In genomic region chr16:16121185-16121727, GRCh38 we compare ENCODE assay signal across 15 cellular contexts.
DNase-seq lines count a peak whose midpoint lies in the region; ATAC-seq and TF ChIP-seq lines count a peak whose summit lies in the region.
"Had no signal": no experiment of that assay in that cellular context is flagged by ENCODE, and none has a peak within 500 bp of the region (broad histone marks: within the 10 kb centered on the region; RNA-seq: fewer than 3 reads in every experiment).

No MANE protein-coding gene starts in this region.

- peak overlapping the region; percentile 16 to 94 (median 31) for H3K27ac Mint-ChIP-seq in CD4-positive, CD25-positive, alpha-beta regulatory T cell

- WGBS in gastroesophageal sphincter (ENCODE audit: low coverage in 1 of 2), 2 donors, result 77 to 80% methylated on average over 3 to 5 of the region's 6 CpGs
- WGBS in stomach, 5 donors, result 75 to 83% (median 78%) methylated on average over 6 of the region's 6 CpGs

- TF ChIP-seq EP300 in gastroesophageal sphincter (IDR thresholded peaks at IDR 0.05) (no peak), stomach (IDR thresholded peaks at IDR 0.05) (no peak)

- peaks cover 17 to 31% of the 10 kb centered on the region in 2 experiments for H3K9me3 ChIP-seq in CD4-positive, CD25-positive, alpha-beta regulatory T cell (ENCODE audit: control insufficient read depth in 2 of 2, low read length in 2 of 2)
- H3K9me3 ChIP-seq in KOPT-K1 (ENCODE audit: insufficient read depth, low read length, poor library complexity, severe bottlenecking) (peaks cover 42% of the 10 kb centered on the region), gastroesophageal sphincter (peaks cover 0 to 18% (median 0%) of the 10 kb centered on the region in 3 donors), stomach (peaks cover 0 to 12% (median 4%) of the 10 kb centered on the region in 4 donors)

- H3K36me3 ChIP-seq in CD4-positive, CD25-positive, alpha-beta regulatory T cell (ENCODE audit: control insufficient read depth, insufficient read depth, low read length), result peaks cover 87% of the 10 kb centered on the region
- H3K36me3 ChIP-seq in KOPT-K1 (ENCODE audit: insufficient read depth, low read length) (peaks cover 90% of the 10 kb centered on the region), gastroesophageal sphincter (peaks cover 0 to 73% of the 10 kb centered on the region in 2 donors), stomach (peaks cover 41 to 97% (median 92%) of the 10 kb centered on the region in 4 donors)

- intact Hi-C loops in stomach (cut with DNase I; ENCODE audit: low total_unique reads), result loop anchor here (5.0 to 10.0 kb wide), 2 partner anchors 86 to 244 kb away; no protein-coding TSS in a partner anchor

- no peaks in the 10 kb centered on the region for H3K4me1 ChIP-seq in CD4-positive, CD25-positive, alpha-beta regulatory T cell (ENCODE audit: control insufficient read depth, insufficient read depth, low read length, poor library complexity, severe bottlenecking)
- H3K4me1 ChIP-seq in gastroesophageal sphincter (peaks cover 0 to 38% (median 7%) of the 10 kb centered on the region in 3 donors), stomach (peaks cover 0 to 17% (median 10%) of the 10 kb centered on the region in 4 donors), foreskin keratinocyte (no peaks in the 10 kb centered on the region)

- TF ChIP-seq POLR2A in gastroesophageal sphincter (IDR thresholded peaks at IDR 0.05) (no peak), stomach (IDR thresholded peaks at IDR 0.05) (no peak)

- TF ChIP-seq CTCF in gastroesophageal sphincter (IDR thresholded peaks at IDR 0.05) (no peak), stomach (IDR thresholded peaks at IDR 0.05) (no peak), GM13977 (IDR thresholded peaks at IDR 0.05; ENCODE audit: extremely low read depth, insufficient read depth, missing control alignments) (no peak), foreskin keratinocyte (conservative IDR thresholded peaks at IDR 0.05) (no peak)

- no peak overlapping the region for H3K27ac ChIP-seq in CD4-positive, CD25-positive, alpha-beta regulatory T cell (ENCODE audit: insufficient read depth, low read length, poor library complexity, severe bottlenecking)
- H3K27ac ChIP-seq in KOPT-K1 (ENCODE audit: low read depth, low read length, poor library complexity, severe bottlenecking) (peak overlapping the region; percentile 73), gastroesophageal sphincter (peak overlapping the region in 3 of 4 donors; percentile 75 to 82 (median 76)), stomach (peak overlapping the region in 4 of 5 donors; percentile 43 to 73 (median 69)), foreskin keratinocyte (no peak overlapping the region), substantia nigra (ENCODE audit: low read depth, low read length, poor library complexity, severe bottlenecking) (no peak overlapping the region)
- H3K27ac ChIP-seq: BLaER1 treated with 17β-estradiol and CSF1 and Interleukin-3, amounts not matched to agents 10 nM and 100 nM had no signal

- DNase-seq in CD4-positive, CD25-positive, alpha-beta regulatory T cell, result no peak
- DNase-seq in stomach, result no peak
- DNase-seq in GM13977 (ENCODE audit: low spot score), result no peak
- no peak for DNase-seq in foreskin keratinocyte
- DNase-seq in substantia nigra (lab: John Stamatoyannopoulos, UW), result no peak
- DNase-seq: CD8-positive, alpha-beta memory T cell; DMS79; NCI-H1417; NCI-H187; NCI-H2107; NCI-H2227 treated with DMSO at 0.1 percent for 48 hours; SHP77 treated with DMSO at 0.1 percent for 48 hours had no signal

- no peak for ATAC-seq in CD4-positive, CD25-positive, alpha-beta regulatory T cell (ENCODE audit: low read depth in 2 of 2)
- ATAC-seq in gastroesophageal sphincter, result no peak
- ATAC-seq in foreskin keratinocyte, result no peak

- H3K9me3 Mint-ChIP-seq in CD4-positive, CD25-positive, alpha-beta regulatory T cell, result peaks cover 0 to 34% (median 5%) of the 10 kb centered on the region in 7 donors

- no peaks in the 10 kb centered on the region for H3K27me3 ChIP-seq in CD4-positive, CD25-positive, alpha-beta regulatory T cell (ENCODE audit: control insufficient read depth, insufficient read depth, low read length)
- H3K27me3 ChIP-seq in gastroesophageal sphincter (no peaks in the 10 kb centered on the region), stomach (no peaks in the 10 kb centered on the region), foreskin keratinocyte (no peaks in the 10 kb centered on the region)
- H3K27me3 ChIP-seq: BLaER1 treated with 17β-estradiol and CSF1 and Interleukin-3, amounts not matched to agents 10 nM and 100 nM had no signal

- peaks cover 0 to 4% (median 2%) of the 10 kb centered on the region in 4 donors for H3K4me1 Mint-ChIP-seq in CD4-positive, CD25-positive, alpha-beta regulatory T cell
- H3K4me1 Mint-ChIP-seq: CD8-positive, alpha-beta memory T cell had no signal

- H3K36me3 Mint-ChIP-seq in CD4-positive, CD25-positive, alpha-beta regulatory T cell, result peaks cover 77% of the 10 kb centered on the region

- in situ Hi-C loops in GM13977 (cut with MboI; ENCODE audit: low pct_unique_long_range_greater_than_20kb, low sequenced_read_pairs, unreplicated experiment), result loop anchor here (10.0 kb wide), 1 partner anchor 356 kb away; no protein-coding TSS in a partner anchor

- H3K4me3 Mint-ChIP-seq in CD4-positive, CD25-positive, alpha-beta regulatory T cell, result no peak overlapping the region

- H3K27me3 Mint-ChIP-seq in CD4-positive, CD25-positive, alpha-beta regulatory T cell, result no peaks in the 10 kb centered on the region
- H3K27me3 Mint-ChIP-seq: CD8-positive, alpha-beta memory T cell had no signal

- no peak overlapping the region for H3K4me3 ChIP-seq in CD4-positive, CD25-positive, alpha-beta regulatory T cell (ENCODE audit: low read depth, low read length)
- H3K4me3 ChIP-seq in gastroesophageal sphincter (no peak overlapping the region), stomach (no peak overlapping the region)
- H3K4me3 ChIP-seq: BLaER1 treated with 17β-estradiol and CSF1 and Interleukin-3, amounts not matched to agents 10 nM and 100 nM had no signal

Comparison
In these comparisons a context has a peak if more than half of its experiments do, and no peak if none do; other contexts are left out.
1. H3K27ac ChIP-seq: peak in KOPT-K1 (single experiment), gastroesophageal sphincter (3 of 4) and stomach (4 of 5); none in CD4-positive, CD25-positive, alpha-beta regulatory T cell (single experiment), foreskin keratinocyte (single experiment) and substantia nigra (single experiment).